28 cellular contexts compared by ENCODE assay signal in genomic region chr4:48368389-48368788, GRCh38.
"Had no signal": no experiment of that assay in that cellular context is flagged by ENCODE, and none has a peak within 500 bp of the region (broad histone marks: within the 10 kb centered on the region; RNA-seq: fewer than 3 reads in every experiment).

No MANE protein-coding gene starts in this region.

- ATAC-seq: natural killer cell; psoas muscle; right cardiac atrium; sciatic nerve; stimulated activated memory B cell treated with anti-CD40 and anti-IgM and Interleukin-4, amounts not matched to agents 10 μg/mL and 1 μg/mL and 100 μg/mL, for 72 hours; stimulated activated naive CD8-positive, alpha-beta T cell treated with anti-CD3 and anti-CD28 coated beads, Interleukin-15, amount 100 ng/mL, for 72 hours; stimulated activated naive CD8-positive, alpha-beta T cell treated with anti-CD3 and anti-CD28 coated beads, Interleukin-15, Interleukin-2, amounts not matched to agents 100 U/mL and 50 U/mL, for 24 hours; upper lobe of right lung had no signal

- H3K27ac ChIP-seq: neural progenitor cell, ovary, parathyroid adenoma, psoas muscle, skin epidermis, spleen, suprapubic skin, testis, tibial artery, transverse colon, upper lobe of right lung, uterus had no signal

- H3K79me2 ChIP-seq: parathyroid adenoma had no signal

- H3K4me3 ChIP-seq: neural progenitor cell, ovary, psoas muscle, skin epidermis, smooth muscle cell, spleen, suprapubic skin, testis, tibial artery, transverse colon, upper lobe of right lung, uterus had no signal

- H3K9me3 ChIP-seq: ovary, psoas muscle, spleen, suprapubic skin, testis, tibial artery, transverse colon, upper lobe of right lung, uterus had no signal

- DNase-seq: natural killer cell; occipital lobe; ovary; posterior cingulate gyrus; psoas muscle; right cardiac atrium; spleen; stimulated activated CD4-positive, alpha-beta T cell treated with anti-CD3 and anti-CD28 coated beads, Interleukin-12 subunit alpha, Interleukin-12 subunit beta, amount 100 ng/mL, for 4 hours; stimulated activated CD4-positive, alpha-beta T cell treated with anti-CD3 and anti-CD28 coated beads, Interleukin-1b, Interleukin-23, amount 100 ng/mL, for 48 hours; stimulated activated CD4-positive, alpha-beta T cell treated with anti-CD3 and anti-CD28 coated beads, Interleukin-4, amount 100 ng/mL, for 1 hour; stimulated activated CD4-positive, alpha-beta T cell treated with anti-CD3 and anti-CD28 coated beads, Interleukin-4, amount 100 ng/mL, for 4 hours; stimulated activated CD8-positive, alpha-beta memory T cell treated with anti-CD3 and anti-CD28 coated beads, Interleukin-4, amount 100 ng/mL, for 48 hours; stimulated activated naive CD4-positive, alpha-beta T cell; stimulated activated naive CD8-positive, alpha-beta T cell treated with anti-CD3 and anti-CD28 coated beads, Interleukin-15, amount 100 ng/mL, for 72 hours; stimulated activated naive CD8-positive, alpha-beta T cell treated with anti-CD3 and anti-CD28 coated beads, Interleukin-15, Interleukin-2, amounts not matched to agents 100 U/mL and 50 U/mL, for 24 hours; substantia nigra; testis; tibial artery; transverse colon; upper lobe of right lung; uterus had no signal

- H2AFZ ChIP-seq: neural progenitor cell, parathyroid adenoma had no signal

- H3K36me3 ChIP-seq: neural progenitor cell, ovary, spleen, suprapubic skin, tibial artery, transverse colon, upper lobe of right lung, uterus had no signal

- H3K4me2 ChIP-seq: neural progenitor cell had no signal

- H3K4me1 ChIP-seq: testis had no signal

- H3K27me3 ChIP-seq: neural progenitor cell, ovary, spleen, suprapubic skin, testis, tibial artery, transverse colon, upper lobe of right lung, uterus had no signal

- H3K9ac ChIP-seq: neural progenitor cell, parathyroid adenoma had no signal
